30 cellular contexts compared by ENCODE assay signal in the genomic region with DNA sequence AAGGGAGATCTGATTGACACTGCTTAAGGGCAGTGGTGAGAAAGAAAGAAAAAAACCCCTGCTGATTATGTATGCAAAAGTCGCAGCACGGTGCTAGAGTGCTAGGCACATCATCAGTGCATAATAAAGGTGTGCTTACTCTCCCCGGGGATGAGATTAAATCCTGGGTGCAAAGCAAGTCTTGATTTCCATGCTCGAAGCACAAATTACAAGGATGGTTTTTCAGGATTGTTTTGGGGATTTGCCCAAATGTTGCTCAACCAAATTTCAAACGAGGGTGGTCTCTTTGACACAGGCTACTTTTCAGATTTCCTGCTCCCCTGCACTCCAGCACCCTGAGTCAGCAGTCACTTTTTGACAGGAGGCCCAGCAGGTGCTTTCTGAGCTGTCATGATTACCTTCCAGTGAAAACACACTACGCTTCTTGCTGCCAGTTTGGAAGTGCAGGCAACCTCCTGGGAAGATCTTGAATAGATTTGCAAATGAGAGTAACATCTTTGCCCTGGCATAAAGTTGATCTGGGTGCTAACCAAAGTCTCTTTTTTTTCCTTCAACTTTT.
"Had no signal": no experiment of that assay in that cellular context is flagged by ENCODE, and none has a peak within 500 bp of the region (broad histone marks: within the 10 kb centered on the region; RNA-seq: fewer than 3 reads in every experiment).

No MANE protein-coding gene starts in this region.

- H3K9me3 ChIP-seq: ascending aorta, thyroid gland, upper lobe of left lung, vagina had no signal

- H3K36me3 ChIP-seq: ascending aorta, heart left ventricle, right atrium auricular region, stomach, thyroid gland, upper lobe of left lung, vagina, WERI-Rb-1 had no signal

- FAIRE-seq: endothelial cell of umbilical vein, kidney, TTC549 had no signal

- DNase-seq: activated CD4-positive, alpha-beta memory T cell treated with anti-CD3 and anti-CD28 coated beads for 36 hours; activated CD4-positive, alpha-beta T cell treated with anti-CD3 and anti-CD28 coated beads, Interleukin-2, amount 10 ng/mL, durations not matched to agents 24 days and 14 days; activated CD4-positive, CD25-positive, alpha-beta regulatory T cell treated with anti-CD3 and anti-CD28 coated beads, Interleukin-2, amount 50 U/mL, for 72 hours; activated CD8-positive, alpha-beta memory T cell treated with anti-CD3 and anti-CD28 coated beads, Interleukin-2, amount 50 U/mL, for 4 hours; activated gamma-delta T cell; activated naive CD4-positive, alpha-beta T cell treated with anti-CD3 and anti-CD28 coated beads, Interleukin-2, amount 10 ng/mL, durations not matched to agents 7 days and 5 days; activated naive CD8-positive, alpha-beta T cell treated with anti-CD3 and anti-CD28 coated beads, Interleukin-2, amount 10 ng/mL, durations not matched to agents 7 days and 5 days; activated T-cell treated with anti-CD3 and anti-CD28 coated beads, Interleukin-2, amount 50 U/mL, for 1 hour; cortex of kidney; effector memory CD8-positive, alpha-beta T cell; heart left ventricle; hypothalamus; kidney; left colon; mammary epithelial cell; midbrain; naive thymus-derived CD8-positive, alpha-beta T cell; stimulated activated CD4-positive, alpha-beta T cell treated with anti-CD3 and anti-CD28 coated beads, Interleukin-15, amount 100 ng/mL, for 24 hours; stimulated activated CD4-positive, alpha-beta T cell treated with anti-CD3 and anti-CD28 coated beads, Interleukin-2, amount 100 ng/mL, for 24 hours; stimulated activated naive B cell treated with anti-CD40 and anti-IgM and Interleukin-4, amounts not matched to agents 10 μg/mL and 1 μg/mL and 100 μg/mL, for 72 hours; stomach; T-helper 9 cell; thyroid gland; upper lobe of left lung; WERI-Rb-1 had no signal

- ATAC-seq: effector memory CD8-positive, alpha-beta T cell; heart left ventricle; left colon; naive thymus-derived CD8-positive, alpha-beta T cell; stimulated activated naive B cell treated with anti-CD40 and anti-IgM and Interleukin-4, amounts not matched to agents 10 μg/mL and 1 μg/mL and 100 μg/mL, for 72 hours had no signal

- H3K4me1 ChIP-seq: ascending aorta, stomach, thyroid gland, upper lobe of left lung, vagina had no signal

- H3K27me3 ChIP-seq: ascending aorta, right atrium auricular region, stomach, thyroid gland, upper lobe of left lung, vagina had no signal

- H3K27ac ChIP-seq: ascending aorta, heart left ventricle, right atrium auricular region, stomach, thyroid gland, upper lobe of left lung, vagina, WERI-Rb-1 had no signal

- H3K4me3 ChIP-seq: ascending aorta, heart left ventricle, right atrium auricular region, stomach, thyroid gland, upper lobe of left lung, vagina had no signal
